In the genomic region with DNA sequence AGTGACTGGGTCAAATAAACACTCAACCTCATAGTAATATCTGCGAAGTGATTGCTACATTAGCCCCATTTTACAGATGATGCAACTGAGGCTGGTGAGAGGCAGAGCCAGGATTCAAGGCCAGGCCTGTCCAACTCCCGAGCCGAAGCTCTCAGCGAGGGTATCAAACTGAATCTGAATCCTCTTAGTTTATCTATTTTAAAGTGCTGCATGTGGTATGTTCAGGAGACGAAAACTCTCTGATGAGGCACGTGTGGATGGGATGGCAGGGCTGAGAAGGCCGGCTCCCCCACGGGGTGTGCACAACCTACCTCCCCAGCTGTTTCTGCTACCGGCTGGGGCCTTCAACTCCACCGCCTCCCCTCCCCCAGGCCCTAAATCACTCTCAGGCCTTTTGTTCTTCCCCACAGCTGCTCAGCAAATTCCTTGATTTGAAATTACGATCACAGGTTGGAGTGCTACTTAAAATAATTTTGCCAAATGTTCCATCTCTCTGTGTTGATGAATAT, we compare ENCODE assay signal across 11 cellular contexts.
DNase-seq lines count a peak whose midpoint lies in the region; ATAC-seq and TF ChIP-seq lines count a peak whose summit lies in the region.
"Had no signal": no experiment of that assay in that cellular context is flagged by ENCODE, and none has a peak within 500 bp of the region (broad histone marks: within the 10 kb centered on the region; RNA-seq: fewer than 3 reads in every experiment).

No MANE protein-coding gene starts in this region.

- no peak overlapping the region for H3T11ph ChIP-seq in H9 (ENCODE audit: low read length)

- no peak overlapping the region for H2AK5ac ChIP-seq in H9 (ENCODE audit: insufficient read length, low read length)

- no peaks in the 10 kb centered on the region for H4K20me1 ChIP-seq in H9 (ENCODE audit: control insufficient read depth, insufficient read depth, insufficient read length)

- H2BK120ac ChIP-seq in H9 (ENCODE audit: low read depth, low read length, poor library complexity, severe bottlenecking) = no peak overlapping the region

- no peak overlapping the region for H2BK15ac ChIP-seq in H9 (ENCODE audit: low read depth, low read length)

- no peaks in the 10 kb centered on the region for H3K79me1 ChIP-seq in H9 (ENCODE audit: insufficient read depth, low read depth, low read length, poor library complexity, severe bottlenecking)

- no peak overlapping the region for H2BK5ac ChIP-seq in H9 (ENCODE audit: insufficient read length, low read length)

- no peak for DNase-seq in H9
- DNase-seq in right lobe of liver = peak in 2 of 3 donors; percentile 31 to 55
- no peak for DNase-seq in posterior cingulate gyrus
- no peak for DNase-seq in activated effector memory CD4-positive, alpha-beta T cell treated with Interleukin-2 at 50 U/mL for 16 hours
- DNase-seq in lower lobe of right lung = no peak
- no peak for DNase-seq in midbrain (lab: John Stamatoyannopoulos, UW)

- peak overlapping the region; percentile 85 to 96 (median 93) for H3K27ac Mint-ChIP-seq in H9

- no peak overlapping the region for H2BK12ac ChIP-seq in H9 (ENCODE audit: insufficient read length, low read depth, low read length)

- ATAC-seq in right lobe of liver = peak in 1 of 4 donors; percentile 5
- no peak for ATAC-seq in lower lobe of right lung

- no peak overlapping the region for H2AFZ ChIP-seq in H9 (ENCODE audit: low read length)

- whole genome bisulfite sequencing in H9 (ENCODE audit: extremely low coverage, insufficient read length, low lambda C conversion rate) = no CpG with 5 or more reads among the region's 11 CpGs
- WGBS in right lobe of liver (ENCODE audit: insufficient coverage, low coverage, low lambda C conversion rate, missing lambda C conversion rate) = 27% methylated on average over 11 of the region's 11 CpGs

- intact Hi-C loops in right lobe of liver (cut with DNase I) (loop anchor here in 1 of 2 donors (5.0 kb wide), 1 partner anchor 80 kb away; no protein-coding TSS in a partner anchor), posterior cingulate gyrus (cut with DNase I) (no loop called here), lower lobe of right lung (cut with DNase I) (no loop called here)

- no peaks in the 10 kb centered on the region for H3K79me2 ChIP-seq in H9 (ENCODE audit: insufficient read depth, low read length)

- H4K5ac ChIP-seq in H9 (ENCODE audit: insufficient read length, low read depth, low read length) = no peak overlapping the region

- H3K27me3 ChIP-seq in H9 (ENCODE audit: insufficient read depth, low read length) (no peaks in the 10 kb centered on the region), right lobe of liver (no peaks in the 10 kb centered on the region), lower lobe of right lung (ENCODE audit: low read depth) (no peaks in the 10 kb centered on the region)

- no peak overlapping the region for H3K14ac ChIP-seq in H9 (ENCODE audit: insufficient read depth, low read length)

- no peaks in the 10 kb centered on the region for H3K9me3 Mint-ChIP-seq in H9
- H3K9me3 Mint-ChIP-seq: central memory CD8-positive, alpha-beta T cell had no signal

- no peak overlapping the region for H3K4me2 ChIP-seq in H9 (ENCODE audit: insufficient read depth, insufficient read length, low read length)

- no peak overlapping the region for H3K23ac ChIP-seq in H9 (ENCODE audit: insufficient read length, low read depth, low read length)

- H3K36me3 ChIP-seq in right lobe of liver (no peaks in the 10 kb centered on the region), lower lobe of right lung (no peaks in the 10 kb centered on the region)
- H3K36me3 ChIP-seq: thoracic aorta had no signal

- H3K27me3 Mint-ChIP-seq in H9 (ENCODE audit: low read depth) = peaks cover 7% of the 10 kb centered on the region
- H3K27me3 Mint-ChIP-seq: central memory CD8-positive, alpha-beta T cell had no signal

- TF ChIP-seq POLR2A in right lobe of liver (IDR thresholded peaks at IDR 0.05) = no peak

- H3K9me3 ChIP-seq in H9 (ENCODE audit: control insufficient read depth, low read depth, low read length) = no peaks in the 10 kb centered on the region
- H3K9me3 ChIP-seq in right lobe of liver = peaks cover 0 to under 1% (median 0%) of the 10 kb centered on the region in 4 donors
- no peaks in the 10 kb centered on the region for H3K9me3 ChIP-seq in lower lobe of right lung
- H3K9me3 ChIP-seq: mucosa of descending colon, thoracic aorta had no signal

- peaks cover 39 to 44% of the 10 kb centered on the region in 2 experiments for H3K4me1 Mint-ChIP-seq in H9

- H3K23me2 ChIP-seq in H9 (ENCODE audit: insufficient read length, low read depth, low read length, poor library complexity, severe bottlenecking) = no peaks in the 10 kb centered on the region

- no peaks in the 10 kb centered on the region for H3K36me3 Mint-ChIP-seq in H9 (ENCODE audit: insufficient read depth in 1 of 3, low read depth in 3 of 3)

- no peak overlapping the region for H2BK20ac ChIP-seq in H9 (ENCODE audit: low read depth, low read length, poor library complexity, severe bottlenecking)

- no peak overlapping the region for H4K8ac ChIP-seq in H9 (replicated peaks; ENCODE audit: insufficient read length, low read depth, low read length)

- H3K4me3 ChIP-seq in right lobe of liver (no peak overlapping the region), lower lobe of right lung (no peak overlapping the region)
- H3K4me3 ChIP-seq: mucosa of descending colon, thoracic aorta had no signal

- TF ChIP-seq CTCF in 22Rv1 (IDR thresholded peaks at IDR 0.05) = no peak
- TF ChIP-seq CTCF in H9 (conservative IDR thresholded peaks at IDR 0.05) = no peak
- no peak for TF ChIP-seq CTCF in VCaP (conservative IDR thresholded peaks at IDR 0.05)
- TF ChIP-seq CTCF in right lobe of liver (IDR thresholded peaks at IDR 0.05) = no peak
- no peak for TF ChIP-seq CTCF in lower lobe of right lung (IDR thresholded peaks at IDR 0.05)

- H3K4me3 Mint-ChIP-seq in H9 = peak overlapping the region in 1 of 2 experiments; percentile 58; a peak in 2 of 5 replicates
- H3K4me3 Mint-ChIP-seq: central memory CD8-positive, alpha-beta T cell had no signal

- H3K27ac ChIP-seq in 22Rv1 (peak overlapping the region; percentile 86), H9 (ENCODE audit: insufficient read length, low read depth, low read length) (no peak overlapping the region), VCaP (peak overlapping the region; percentile 98), right lobe of liver (peak overlapping the region; percentile 88 to 99 (median 95)), lower lobe of right lung (no peak overlapping the region)

- no peak overlapping the region for H3K4ac ChIP-seq in H9 (ENCODE audit: low read depth, low read length)

- no peak overlapping the region for H3K9ac ChIP-seq in H9 (ENCODE audit: extremely low read depth, insufficient read length, low read length)

- H3K4me1 ChIP-seq in H9 (ENCODE audit: insufficient read depth, low read length) (peaks cover 3% of the 10 kb centered on the region; the same call in 1 of the 2 replicates), right lobe of liver (peaks cover 0 to 78% (median 37%) of the 10 kb centered on the region in 4 donors), lower lobe of right lung (peaks cover 73% of the 10 kb centered on the region)

- no peak overlapping the region for H4K91ac ChIP-seq in H9 (ENCODE audit: insufficient read length, low read depth, low read length)

- no peak overlapping the region for H3K56ac ChIP-seq in H9 (ENCODE audit: insufficient read length, low read depth, low read length)

- no peak overlapping the region for H3K18ac ChIP-seq in H9 (ENCODE audit: insufficient read length, low read depth, low read length)

Comparison
In these comparisons a context has a peak if more than half of its experiments do, and no peak if none do; other contexts are left out.
1. H3K27ac ChIP-seq: peak in 22Rv1 (single experiment), VCaP (single experiment) and right lobe of liver (3 of 3); none in H9 (single experiment) and lower lobe of right lung (single experiment).
2. DNase-seq: peak in right lobe of liver (2 of 3); none in H9 (single experiment), posterior cingulate gyrus (0 of 10), activated effector memory CD4-positive, alpha-beta T cell treated with Interleukin-2 at 50 U/mL for 16 hours (single experiment), lower lobe of right lung (single experiment) and midbrain (single experiment).